16 cellular contexts compared by ENCODE assay signal in genomic region chr21:16530656-16531055, GRCh38.
DNase-seq lines count a peak whose midpoint lies in the region; FAIRE-seq and TF ChIP-seq lines count a peak whose summit lies in the region.
"Had no signal": no experiment of that assay in that cellular context is flagged by ENCODE, and none has a peak within 500 bp of the region (broad histone marks: within the 10 kb centered on the region; RNA-seq: fewer than 3 reads in every experiment).

No MANE protein-coding gene starts in this region.

- dilution Hi-C loops in endothelial cell of umbilical vein (cut with MboI; ENCODE audit: extremely low pct_ligation_motif_present, low sequenced_read_pairs), result no loop called here

- in situ Hi-C loops in brain microvascular endothelial cell (cut with HindIII; ENCODE audit: low pct_ligation_motif_present, low sequenced_read_pairs), result no loop called here

- H3K9me3 ChIP-seq in endothelial cell of umbilical vein (replicated peaks; ENCODE audit: control insufficient read depth, insufficient read depth, low read length), result no peaks in the 10 kb centered on the region
- H3K9me3 ChIP-seq: Caco-2, HAP-1 had no signal

- H3K36me3 ChIP-seq in brain microvascular endothelial cell (replicated peaks), result no peaks in the 10 kb centered on the region
- H3K36me3 ChIP-seq in endothelial cell of umbilical vein (ENCODE audit: control insufficient read depth in 2 of 2, extremely low read depth in 1 of 2, insufficient read depth in 2 of 2, low read length in 2 of 2), result no peaks in the 10 kb centered on the region
- H3K36me3 ChIP-seq: HAP-1 had no signal

- peaks cover 41% of the 10 kb centered on the region for H3K4me1 ChIP-seq in endothelial cell of umbilical vein (ENCODE audit: control insufficient read depth, extremely low read depth, insufficient read depth, low read length)
- H3K4me1 ChIP-seq: Caco-2 had no signal

- intact Hi-C loops in endothelial cell of umbilical vein (cut with micrococcal nuclease), result loop anchor here (2.0 to 10.0 kb wide), 4 partner anchors 34 to 416 kb away; no protein-coding TSS in a partner anchor

- CTCF ChIA-PET in endothelial cell of umbilical vein (lab: Charles Lee), result no interaction called here

- no peak overlapping the region for H2AFZ ChIP-seq in endothelial cell of umbilical vein (ENCODE audit: low read depth, low read length)

- BruUV-seq in endothelial cell of umbilical vein (replicated peaks; lab: Mats Ljungman, UMichigan), result TSS peak; percentile 16

- H3K27ac ChIP-seq in brain microvascular endothelial cell, result peak overlapping the region; percentile 60
- H3K27ac ChIP-seq in endothelial cell of umbilical vein (ENCODE audit: insufficient read depth, low read depth, low read length), result peak overlapping the region; percentile 76

- peak; percentile 55 for FAIRE-seq in endothelial cell of umbilical vein (lab: Jason Lieb, UNC)
- FAIRE-seq: GM12892, H54 had no signal

- peaks cover 41% of the 10 kb centered on the region for H3K79me2 ChIP-seq in endothelial cell of umbilical vein (ENCODE audit: control insufficient read depth, insufficient read depth, low read length)

- peak overlapping the region; percentile 89 for H3K4me2 ChIP-seq in endothelial cell of umbilical vein (ENCODE audit: insufficient read depth, low read length)

- H3K27me3 ChIP-seq in brain microvascular endothelial cell (replicated peaks) (no peaks in the 10 kb centered on the region), endothelial cell of umbilical vein (ENCODE audit: control insufficient read depth in 2 of 2, insufficient read depth in 2 of 2, low read length in 2 of 2) (no peaks in the 10 kb centered on the region)

- no peak for TF ChIP-seq CTCF in brain microvascular endothelial cell (IDR thresholded peaks at IDR 0.05; ENCODE audit: low read depth, low read length, missing control alignments)
- TF ChIP-seq CTCF in endothelial cell of umbilical vein (IDR thresholded peaks at IDR 0.05; ENCODE audit: extremely low read depth in 1 of 2, insufficient read depth in 1 of 2, low read depth in 1 of 2, low read length in 2 of 2), result no peak

- no peak overlapping the region for H3K9ac ChIP-seq in endothelial cell of umbilical vein (replicated peaks; ENCODE audit: extremely low read depth, insufficient read depth, low read length)

- H3K4me3 ChIP-seq in brain microvascular endothelial cell (ENCODE audit: low read depth, low read length), result no peak overlapping the region
- H3K4me3 ChIP-seq in endothelial cell of umbilical vein (replicated peaks in 1 of 3; ENCODE audit: insufficient read depth in 1 of 3, low read depth in 1 of 3, low read length in 3 of 3), result peak overlapping the region in 1 of 3 experiments; percentile 46
- H3K4me3 ChIP-seq: HAP-1 had no signal

- no peaks in the 10 kb centered on the region for H3K9me1 ChIP-seq in endothelial cell of umbilical vein (replicated peaks; ENCODE audit: control insufficient read depth, extremely low read depth, insufficient read depth, low read length)

- peak; percentile 51 for DNase-seq in brain microvascular endothelial cell
- DNase-seq in endothelial cell of umbilical vein (ENCODE audit: low read depth, low spot score), result peak; percentile 89
- peak; percentile 52 for DNase-seq in pulmonary artery endothelial cell (ENCODE audit: low read depth, low spot score)
- no peak for DNase-seq in SIG-M5 (lab: John Stamatoyannopoulos, UW)
- DNase-seq in OCI-M1 (lab: John Stamatoyannopoulos, UW), result no peak
- no peak for DNase-seq in COR-L47 (lab: John Stamatoyannopoulos, UW)
- DNase-seq: C1 segment of cervical spinal cord; Caco-2; CD4-positive, alpha-beta memory T cell; DMS153; DND-41; GOT3; HFFc6 had no signal

- H4K20me1 ChIP-seq in endothelial cell of umbilical vein (replicated peaks; ENCODE audit: control insufficient read depth, extremely low read depth, insufficient read depth, low read length), result no peaks in the 10 kb centered on the region

- TF ChIP-seq POLR2A in endothelial cell of umbilical vein (IDR thresholded peaks at IDR 0.05; ENCODE audit: low read depth, low read length), result no peak

- POLR2A ChIA-PET in endothelial cell of umbilical vein (lab: Charles Lee), result no interaction called here

TF ChIP-seq in endothelial cell of umbilical vein, 7 proteins besides CTCF, POLR2A, EP300 and RAD21:
- peak; percentile 20 for TF ChIP-seq POLR2AphosphoS5 (IDR thresholded peaks at IDR 0.05; ENCODE audit: insufficient read depth, low read depth, low read length)
- peak; percentile 69 for TF ChIP-seq FOS (IDR thresholded peaks at IDR 0.05; ENCODE audit: borderline replicate concordance, insufficient read depth, low read length)
- TF ChIP-seq EZH2 (IDR thresholded peaks at IDR 0.05; ENCODE audit: borderline replicate concordance, low read depth, low read length, severe bottlenecking), result no peak

Comparison
In these comparisons a context has a peak if more than half of its experiments do, and no peak if none do; other contexts are left out.
1. DNase-seq: peak in brain microvascular endothelial cell (single experiment), endothelial cell of umbilical vein (single experiment) and pulmonary artery endothelial cell (single experiment); none in SIG-M5 (single experiment), OCI-M1 (single experiment) and COR-L47 (single experiment).